ENCODE assay signal across 1 cellular context in the genomic region with DNA sequence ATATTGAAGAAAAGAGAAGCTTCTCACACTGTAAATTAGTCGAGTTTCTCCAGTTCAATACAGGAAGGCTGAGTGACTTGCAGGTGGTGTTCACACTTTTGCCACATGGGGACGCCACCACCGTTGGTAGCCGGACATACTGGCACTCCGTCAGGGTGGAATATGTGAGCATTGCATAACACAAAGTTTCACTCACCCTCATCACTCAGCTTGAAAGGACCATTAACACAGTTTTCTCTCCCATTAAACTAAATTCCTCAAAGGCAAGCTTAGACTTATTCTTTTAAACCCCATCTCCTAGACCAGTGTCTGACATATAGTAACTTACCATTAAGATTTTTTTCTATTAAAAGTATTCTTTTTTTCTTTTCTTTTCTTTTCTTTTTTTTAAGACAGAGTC.
TF ChIP-seq lines count a peak whose summit lies in the region.

No MANE protein-coding gene starts in this region.

TF ChIP-seq in HepG2, 621 proteins besides CTCF, POLR2A, EP300 and RAD21 (continued from another document and continues in another):
- TF ChIP-seq USF2 (IDR thresholded peaks at IDR 0.05; ENCODE audit: low read depth, low read length) = no peak
- no peak for TF ChIP-seq USF2 (CRISPR knock-in tag; IDR thresholded peaks at IDR 0.05; ENCODE audit: borderline replicate concordance)
- TF ChIP-seq ZNF274 (CRISPR knock-in tag; IDR thresholded peaks at IDR 0.05) = no peak
- TF ChIP-seq SP4 (CRISPR knock-in tag; IDR thresholded peaks at IDR 0.05) = no peak
- TF ChIP-seq, protein P1, sequence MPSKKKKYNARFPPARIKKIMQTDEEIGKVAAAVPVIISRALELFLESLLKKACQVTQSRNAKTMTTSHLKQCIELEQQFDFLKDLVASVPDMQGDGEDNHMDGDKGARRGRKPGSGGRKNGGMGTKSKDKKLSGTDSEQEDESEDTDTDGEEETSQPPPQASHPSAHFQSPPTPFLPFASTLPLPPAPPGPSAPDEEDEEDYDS (CRISPR knock-in tag; IDR thresholded peaks at IDR 0.05) = no peak
- TF ChIP-seq JUN (CRISPR knock-in tag; IDR thresholded peaks at IDR 0.05) = no peak
- no peak for TF ChIP-seq ZNF672 (CRISPR knock-in tag; IDR thresholded peaks at IDR 0.05)
- TF ChIP-seq ZSCAN5A (CRISPR knock-in tag; IDR thresholded peaks at IDR 0.05; ENCODE audit: borderline replicate concordance) = no peak
- TF ChIP-seq HDAC2 (CRISPR knock-in tag; IDR thresholded peaks at IDR 0.05) = peak; percentile 53; the same call in 1 of the 2 replicates
- TF ChIP-seq ARID4A (CRISPR knock-in tag; IDR thresholded peaks at IDR 0.05; ENCODE audit: borderline replicate concordance) = no peak
- peak; percentile 92 for TF ChIP-seq CEBPG (CRISPR knock-in tag; IDR thresholded peaks at IDR 0.05)
- no peak for TF ChIP-seq FOXP1 (IDR thresholded peaks at IDR 0.05)
- 0 out of 2 replicates have a peak, but pooled peaks have one; percentile 19 for TF ChIP-seq FOXP1 (CRISPR knock-in tag; IDR thresholded peaks at IDR 0.05)
- TF ChIP-seq TBP (CRISPR knock-in tag; IDR thresholded peaks at IDR 0.05) = no peak
- TF ChIP-seq ZNF674 (CRISPR knock-in tag; IDR thresholded peaks at IDR 0.05; ENCODE audit: low read depth) = no peak
- TF ChIP-seq ZNF660 (CRISPR knock-in tag; IDR thresholded peaks at IDR 0.05; ENCODE audit: borderline replicate concordance, low read depth) = no peak
- TF ChIP-seq WIZ (CRISPR knock-in tag; IDR thresholded peaks at IDR 0.05) = no peak
- no peak for TF ChIP-seq ZNF776 (CRISPR knock-in tag; IDR thresholded peaks at IDR 0.05)
- TF ChIP-seq RFXAP (CRISPR knock-in tag; IDR thresholded peaks at IDR 0.05; ENCODE audit: borderline replicate concordance) = no peak
- no peak for TF ChIP-seq ZBTB2 (CRISPR knock-in tag; IDR thresholded peaks at IDR 0.05; ENCODE audit: low read depth)
- TF ChIP-seq, protein P2, sequence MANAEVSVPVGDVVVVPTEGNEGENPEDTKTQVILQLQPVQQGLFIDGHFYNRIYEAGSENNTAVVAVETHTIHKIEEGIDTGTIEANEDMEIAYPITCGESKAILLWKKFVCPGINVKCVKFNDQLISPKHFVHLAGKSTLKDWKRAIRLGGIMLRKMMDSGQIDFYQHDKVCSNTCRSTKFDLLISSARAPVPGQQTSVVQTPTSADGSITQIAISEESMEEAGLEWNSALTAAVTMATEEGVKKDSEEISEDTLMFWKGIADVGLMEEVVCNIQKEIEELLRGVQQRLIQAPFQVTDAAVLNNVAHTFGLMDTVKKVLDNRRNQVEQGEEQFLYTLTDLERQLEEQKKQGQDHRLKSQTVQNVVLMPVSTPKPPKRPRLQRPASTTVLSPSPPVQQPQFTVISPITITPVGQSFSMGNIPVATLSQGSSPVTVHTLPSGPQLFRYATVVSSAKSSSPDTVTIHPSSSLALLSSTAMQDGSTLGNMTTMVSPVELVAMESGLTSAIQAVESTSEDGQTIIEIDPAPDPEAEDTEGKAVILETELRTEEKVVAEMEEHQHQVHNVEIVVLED (CRISPR knock-in tag; IDR thresholded peaks at IDR 0.05; ENCODE audit: borderline replicate concordance) = 0 out of 2 replicates have a peak, but pooled peaks have one; percentile 21
- no peak for TF ChIP-seq ZKSCAN5 (CRISPR knock-in tag; IDR thresholded peaks at IDR 0.05)
- TF ChIP-seq RAD51 (IDR thresholded peaks at IDR 0.05; ENCODE audit: borderline replicate concordance) = no peak
- TF ChIP-seq ARHGAP35 (CRISPR knock-in tag; IDR thresholded peaks at IDR 0.05; ENCODE audit: borderline replicate concordance) = no peak
- TF ChIP-seq ZSCAN12 (CRISPR knock-in tag; IDR thresholded peaks at IDR 0.05) = no peak
- no peak; the same call in 1 of the 2 replicates for TF ChIP-seq ZNF775 (CRISPR knock-in tag; IDR thresholded peaks at IDR 0.05; ENCODE audit: borderline replicate concordance)
- TF ChIP-seq, protein P3, sequence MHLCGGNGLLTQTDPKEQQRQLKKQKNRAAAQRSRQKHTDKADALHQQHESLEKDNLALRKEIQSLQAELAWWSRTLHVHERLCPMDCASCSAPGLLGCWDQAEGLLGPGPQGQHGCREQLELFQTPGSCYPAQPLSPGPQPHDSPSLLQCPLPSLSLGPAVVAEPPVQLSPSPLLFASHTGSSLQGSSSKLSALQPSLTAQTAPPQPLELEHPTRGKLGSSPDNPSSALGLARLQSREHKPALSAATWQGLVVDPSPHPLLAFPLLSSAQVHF (CRISPR knock-in tag; IDR thresholded peaks at IDR 0.05) = no peak
- no peak for TF ChIP-seq ZNF549 (CRISPR knock-in tag; IDR thresholded peaks at IDR 0.05)
- TF ChIP-seq, protein P4, sequence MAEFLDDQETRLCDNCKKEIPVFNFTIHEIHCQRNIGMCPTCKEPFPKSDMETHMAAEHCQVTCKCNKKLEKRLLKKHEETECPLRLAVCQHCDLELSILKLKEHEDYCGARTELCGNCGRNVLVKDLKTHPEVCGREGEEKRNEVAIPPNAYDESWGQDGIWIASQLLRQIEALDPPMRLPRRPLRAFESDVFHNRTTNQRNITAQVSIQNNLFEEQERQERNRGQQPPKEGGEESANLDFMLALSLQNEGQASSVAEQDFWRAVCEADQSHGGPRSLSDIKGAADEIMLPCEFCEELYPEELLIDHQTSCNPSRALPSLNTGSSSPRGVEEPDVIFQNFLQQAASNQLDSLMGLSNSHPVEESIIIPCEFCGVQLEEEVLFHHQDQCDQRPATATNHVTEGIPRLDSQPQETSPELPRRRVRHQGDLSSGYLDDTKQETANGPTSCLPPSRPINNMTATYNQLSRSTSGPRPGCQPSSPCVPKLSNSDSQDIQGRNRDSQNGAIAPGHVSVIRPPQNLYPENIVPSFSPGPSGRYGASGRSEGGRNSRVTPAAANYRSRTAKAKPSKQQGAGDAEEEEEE (CRISPR knock-in tag; IDR thresholded peaks at IDR 0.05; ENCODE audit: borderline replicate concordance) = 0 out of 2 replicates have a peak, but pooled peaks have one; percentile 36
- TF ChIP-seq ZNF496 (CRISPR knock-in tag; IDR thresholded peaks at IDR 0.05; ENCODE audit: insufficient replicate concordance) = no peak
- no peak for TF ChIP-seq RBM39 (IDR thresholded peaks at IDR 0.05; ENCODE audit: low read depth, low read length, poor library complexity, severe bottlenecking)
- TF ChIP-seq, protein P5, sequence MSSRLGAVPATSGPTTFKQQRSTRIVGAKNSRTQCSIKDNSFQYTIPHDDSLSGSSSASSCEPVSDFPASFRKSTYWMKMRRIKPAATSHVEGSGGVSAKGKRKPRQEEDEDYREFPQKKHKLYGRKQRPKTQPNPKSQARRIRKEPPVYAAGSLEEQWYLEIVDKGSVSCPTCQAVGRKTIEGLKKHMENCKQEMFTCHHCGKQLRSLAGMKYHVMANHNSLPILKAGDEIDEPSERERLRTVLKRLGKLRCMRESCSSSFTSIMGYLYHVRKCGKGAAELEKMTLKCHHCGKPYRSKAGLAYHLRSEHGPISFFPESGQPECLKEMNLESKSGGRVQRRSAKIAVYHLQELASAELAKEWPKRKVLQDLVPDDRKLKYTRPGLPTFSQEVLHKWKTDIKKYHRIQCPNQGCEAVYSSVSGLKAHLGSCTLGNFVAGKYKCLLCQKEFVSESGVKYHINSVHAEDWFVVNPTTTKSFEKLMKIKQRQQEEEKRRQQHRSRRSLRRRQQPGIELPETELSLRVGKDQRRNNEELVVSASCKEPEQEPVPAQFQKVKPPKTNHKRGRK (CRISPR knock-in tag; IDR thresholded peaks at IDR 0.05) = no peak
- no peak for TF ChIP-seq ZMAT5 (CRISPR knock-in tag; IDR thresholded peaks at IDR 0.05; ENCODE audit: borderline replicate concordance, low read depth)
- no peak for TF ChIP-seq ZNF124 (CRISPR knock-in tag; IDR thresholded peaks at IDR 0.05)
- TF ChIP-seq, protein P6, sequence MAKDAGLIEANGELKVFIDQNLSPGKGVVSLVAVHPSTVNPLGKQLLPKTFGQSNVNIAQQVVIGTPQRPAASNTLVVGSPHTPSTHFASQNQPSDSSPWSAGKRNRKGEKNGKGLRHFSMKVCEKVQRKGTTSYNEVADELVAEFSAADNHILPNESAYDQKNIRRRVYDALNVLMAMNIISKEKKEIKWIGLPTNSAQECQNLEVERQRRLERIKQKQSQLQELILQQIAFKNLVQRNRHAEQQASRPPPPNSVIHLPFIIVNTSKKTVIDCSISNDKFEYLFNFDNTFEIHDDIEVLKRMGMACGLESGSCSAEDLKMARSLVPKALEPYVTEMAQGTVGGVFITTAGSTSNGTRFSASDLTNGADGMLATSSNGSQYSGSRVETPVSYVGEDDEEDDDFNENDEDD (CRISPR knock-in tag; IDR thresholded peaks at IDR 0.05; ENCODE audit: borderline replicate concordance) = no peak
- TF ChIP-seq SNAI1 (CRISPR knock-in tag; IDR thresholded peaks at IDR 0.05; ENCODE audit: borderline replicate concordance) = no peak
- no peak for TF ChIP-seq PHF8 (CRISPR knock-in tag; IDR thresholded peaks at IDR 0.05)
- TF ChIP-seq ELF4 (CRISPR knock-in tag; IDR thresholded peaks at IDR 0.05; ENCODE audit: borderline replicate concordance) = no peak; the same call in 1 of the 2 replicates
